ENCODE assay signal across 12 cellular contexts in genomic region chr1:231872461-231872910, GRCh38.
DNase-seq lines count a peak whose midpoint lies in the region; TF ChIP-seq lines count a peak whose summit lies in the region.
"Had no signal": no experiment of that assay in that cellular context is flagged by ENCODE, and none has a peak within 500 bp of the region (broad histone marks: within the 10 kb centered on the region; RNA-seq: fewer than 3 reads in every experiment).

No MANE protein-coding gene starts in this region.

- peak; percentile 16 for DNase-seq in Daoy (ENCODE audit: low read depth)
- DNase-seq in LHCN-M2 (ENCODE audit: low read depth): peak; percentile 49
- DNase-seq in dedifferentiated amniotic fluid mesenchymal stem cell (ENCODE audit: extremely low spot score): peak; percentile 54
- peak; percentile 6 for DNase-seq in myocyte (ENCODE audit: low read depth)
- no peak for DNase-seq in anterior cingulate cortex (lab: John Stamatoyannopoulos, UW)
- no peak for DNase-seq in GM20000 (ENCODE audit: low spot score)
- DNase-seq in NK-92 treated with Interleukin-12 subunit alpha and Interleukin-12 subunit beta, amount 100 ng/mL, for 24 hours (lab: John Stamatoyannopoulos, UW): no peak
- no peak for DNase-seq in DMS153 (lab: John Stamatoyannopoulos, UW)
- DNase-seq: activated CD4-positive, CD25-positive, alpha-beta regulatory T cell; aorta; endodermal cell; NCI-H1092 had no signal

- TF ChIP-seq CTCF in GM20000 (IDR thresholded peaks at IDR 0.05; ENCODE audit: extremely low read depth, missing control alignments): no peak

Comparison
In these comparisons a context has a peak if more than half of its experiments do, and no peak if none do; other contexts are left out.
1. DNase-seq: peak in Daoy (single experiment), LHCN-M2 (single experiment), dedifferentiated amniotic fluid mesenchymal stem cell (single experiment) and myocyte (single experiment); none in anterior cingulate cortex (0 of 58), GM20000 (single experiment), NK-92 treated with Interleukin-12 subunit alpha and Interleukin-12 subunit beta, amount 100 ng/mL, for 24 hours (single experiment) and DMS153 (single experiment).